Comparison of ENCODE assay signal across 27 cellular contexts in genomic region chr12:80413462-80413861, GRCh38. TPM values are rescaled to one million over a fixed set of nuclear protein-coding genes. Genes with fewer than 3 reads are reported as not detected.
A peak's percentile ranks its signal among the peaks of the same experiment; 100 is the strongest.
DNase-seq lines count a peak whose midpoint lies in the region; TF ChIP-seq lines count a peak whose summit lies in the region.
"Had no signal": no experiment of that assay in that cellular context is flagged by ENCODE, and none has a peak within 500 bp of the region (broad histone marks: within the 10 kb centered on the region; RNA-seq: fewer than 3 reads in every experiment).

No MANE protein-coding gene starts in this region.

- no peaks in the 10 kb centered on the region for H4K20me1 ChIP-seq in DOHH2 (ENCODE audit: control insufficient read depth, insufficient read depth, low read depth, low read length)

- DNase-seq in HFF-Myc (ENCODE audit: extremely low read depth, low read depth) (no peak), RPMI8226 (peak; percentile 13), iPS-NIHi7 (ENCODE audit: extremely low spot score) (peak; percentile 22), Peyer's patch (no peak), NCI-H345 treated with DMSO at 0.1 percent for 48 hours (lab: John Stamatoyannopoulos, UW; ENCODE audit: unreplicated experiment) (no peak), islet precursor cell (no peak)
- DNase-seq: activated CD4-positive, alpha-beta T cell treated with anti-CD3 and anti-CD28 coated beads, Interleukin-2, amount 50 U/mL, for 48 hours; activated naive CD4-positive, alpha-beta T cell treated with Interleukin-2 at 50 U/mL for 16 hours; activated T-cell treated with anti-CD3 and anti-CD28 coated beads, Interleukin-2, amount 50 U/mL, for 1 hour; anterior cingulate cortex; central memory CD4-positive, alpha-beta T cell; H7; MV-4-11; NCI-H2029 treated with DMSO at 0.1 percent for 48 hours; NCI-H510A treated with DMSO at 0.1 percent for 48 hours; occipital lobe; OCI-M1; SJCRH30; stimulated activated CD4-positive, alpha-beta T cell treated with anti-CD3 and anti-CD28 coated beads, Interleukin-15, amount 100 ng/mL, for 24 hours had no signal

- H3K4me1 ChIP-seq in DOHH2 (ENCODE audit: control insufficient read depth, low read length) (no peaks in the 10 kb centered on the region), Peyer's patch (no peaks in the 10 kb centered on the region)
- H3K4me1 ChIP-seq: right atrium auricular region had no signal

- H3K79me2 ChIP-seq in DOHH2 (ENCODE audit: control insufficient read depth, low read length): no peaks in the 10 kb centered on the region

- H3K4me2 ChIP-seq in DOHH2 (ENCODE audit: low read length): no peak overlapping the region

- TF ChIP-seq CTCF in DOHH2 (IDR thresholded peaks at IDR 0.05; ENCODE audit: low read depth, low read length, poor library complexity, severe bottlenecking) (peak; percentile 46), HFF-Myc (IDR thresholded peaks at IDR 0.05; ENCODE audit: low read depth, low read length, missing control alignments) (peak; percentile 30), Peyer's patch (IDR thresholded peaks at IDR 0.05) (no peak)

- no peaks in the 10 kb centered on the region for H3K36me3 ChIP-seq in DOHH2 (ENCODE audit: control insufficient read depth, low read length)
- no peaks in the 10 kb centered on the region for H3K36me3 ChIP-seq in Peyer's patch
- H3K36me3 ChIP-seq: esophagus muscularis mucosa, right atrium auricular region, SJCRH30, thoracic aorta had no signal

- H3K27me3 ChIP-seq in DOHH2 (ENCODE audit: control insufficient read depth, low read length) (no peaks in the 10 kb centered on the region), Peyer's patch (no peaks in the 10 kb centered on the region)
- H3K27me3 ChIP-seq: esophagus muscularis mucosa, right atrium auricular region, SJCRH30 had no signal

- H3K9me3 ChIP-seq in DOHH2 (ENCODE audit: control insufficient read depth, insufficient read depth, low read length) (no peaks in the 10 kb centered on the region), Peyer's patch (no peaks in the 10 kb centered on the region)
- H3K9me3 ChIP-seq: esophagus muscularis mucosa, right atrium auricular region, SJCRH30, thoracic aorta had no signal

- no peaks in the 10 kb centered on the region for H3F3A ChIP-seq in DOHH2 (ENCODE audit: control insufficient read depth, insufficient read depth)

- H3K4me3 ChIP-seq in DOHH2 (ENCODE audit: low read length) (no peak overlapping the region), HFF-Myc (replicated peaks; ENCODE audit: low read depth, low read length) (no peak overlapping the region), Peyer's patch (no peak overlapping the region)
- H3K4me3 ChIP-seq: esophagus muscularis mucosa, right atrium auricular region, SJCRH30, thoracic aorta had no signal

- TF ChIP-seq POLR2A in Peyer's patch (IDR thresholded peaks at IDR 0.05): no peak

- H3K9me2 ChIP-seq in DOHH2 (replicated peaks; ENCODE audit: control insufficient read depth, low read length): no peaks in the 10 kb centered on the region

- H3K27ac ChIP-seq in DOHH2 (ENCODE audit: low read depth, low read length) (no peak overlapping the region), Peyer's patch (no peak overlapping the region)
- H3K27ac ChIP-seq: esophagus muscularis mucosa, HL-60, right atrium auricular region, SJCRH30, thoracic aorta had no signal

RNA-seq across cellular contexts. Expression of gene PTPRQ, which starts 30.6 kb away (rescaled TPM):
- total RNA-seq in Peyer's patch: under 1 TPM in 1 of 4 donors, not detected in 3; 0.13 TPM
- total RNA-seq: Daoy; lung microvascular endothelial cell; T-helper 1 cell treated with Interleukin-12 subunit alpha and Interleukin-12 subunit beta and Interleukin-4 antibody, amounts not matched to agents 30 ng/mL and 1 ng/mL, for 36 hours had no signal

Comparison
In these comparisons a context has a peak if more than half of its experiments do, and no peak if none do; other contexts are left out.
1. CTCF ChIP-seq: peak in DOHH2 (single experiment) and HFF-Myc (single experiment); none in Peyer's patch (0 of 6).
2. DNase-seq: peak in RPMI8226 (single experiment) and iPS-NIHi7 (single experiment); none in HFF-Myc (single experiment), Peyer's patch (0 of 3), NCI-H345 treated with DMSO at 0.1 percent for 48 hours (single experiment) and islet precursor cell (single experiment).